ENCODE assay signal across 1 cellular context in genomic region chr17:4980644-4981216, GRCh38.
TF ChIP-seq lines count a peak whose summit lies in the region.

No MANE protein-coding gene starts in this region.

TF ChIP-seq in K562, 482 proteins besides CTCF, POLR2A, EP300 and RAD21:
- TF ChIP-seq SMC3 (conservative IDR thresholded peaks at IDR 0.05; ENCODE audit: insufficient read depth, low read depth, low read length) (peak; percentile 60), POLR2AphosphoS5 (IDR thresholded peaks at IDR 0.05; ENCODE audit: control insufficient read depth, insufficient read depth, low read depth, low read length) (no peak), MIER1 (IDR thresholded peaks at IDR 0.05; ENCODE audit: low read depth) (no peak), ARID1B (IDR thresholded peaks at IDR 0.05) (no peak), MTA2 (IDR thresholded peaks at IDR 0.05; ENCODE audit: low read depth) (no peak), HDAC1 (IDR thresholded peaks at IDR 0.05) (no peak), ZNF699 (CRISPR knock-in tag; IDR thresholded peaks at IDR 0.05; ENCODE audit: insufficient replicate concordance) (no peak), SMARCB1 (IDR thresholded peaks at IDR 0.05; ENCODE audit: insufficient read length, low read depth) (no peak), CEBPB (tag; IDR thresholded peaks at IDR 0.05) (peak; percentile 57; the same call in 1 of the 2 replicates), MYNN (IDR thresholded peaks at IDR 0.05) (no peak), MYNN (CRISPR knock-in tag; IDR thresholded peaks at IDR 0.05) (no peak), FOXP4 (CRISPR knock-in tag; IDR thresholded peaks at IDR 0.05; ENCODE audit: borderline replicate concordance) (no peak), HNRNPK (IDR thresholded peaks at IDR 0.05; ENCODE audit: low read depth, low read length, poor library complexity, severe bottlenecking) (peak; percentile 86), FOXA3 (CRISPR knock-in tag; conservative IDR thresholded peaks at IDR 0.05 in 1 of 2, IDR thresholded peaks at IDR 0.05 in 1 of 2) (no peak), HDAC8 (tag; IDR thresholded peaks at IDR 0.05) (no peak), VEZF1 (CRISPR knock-in tag; IDR thresholded peaks at IDR 0.05) (peak; percentile 36; the same call in 1 of the 2 replicates), ZNF3 (CRISPR knock-in tag; IDR thresholded peaks at IDR 0.05) (no peak), RBBP5 (IDR thresholded peaks at IDR 0.05; ENCODE audit: borderline replicate concordance, insufficient read depth, low read length, poor library complexity, severe bottlenecking) (no peak), PYGO2 (tag; IDR thresholded peaks at IDR 0.05) (no peak), ZEB2 (IDR thresholded peaks at IDR 0.05) (no peak), SMAD1 (IDR thresholded peaks at IDR 0.05; ENCODE audit: low read depth, low read length, partially characterized antibody) (no peak), ZZZ3 (IDR thresholded peaks at IDR 0.05) (no peak), FOXM1 (IDR thresholded peaks at IDR 0.05; ENCODE audit: low read depth) (no peak), FOXM1 (CRISPR knock-in tag; IDR thresholded peaks at IDR 0.05; ENCODE audit: low read depth) (no peak), POLR3A (IDR thresholded peaks at IDR 0.05; ENCODE audit: borderline replicate concordance, extremely low read depth, insufficient read depth, insufficient read length) (no peak)
